21 cellular contexts compared by ENCODE assay signal in the genomic region with DNA sequence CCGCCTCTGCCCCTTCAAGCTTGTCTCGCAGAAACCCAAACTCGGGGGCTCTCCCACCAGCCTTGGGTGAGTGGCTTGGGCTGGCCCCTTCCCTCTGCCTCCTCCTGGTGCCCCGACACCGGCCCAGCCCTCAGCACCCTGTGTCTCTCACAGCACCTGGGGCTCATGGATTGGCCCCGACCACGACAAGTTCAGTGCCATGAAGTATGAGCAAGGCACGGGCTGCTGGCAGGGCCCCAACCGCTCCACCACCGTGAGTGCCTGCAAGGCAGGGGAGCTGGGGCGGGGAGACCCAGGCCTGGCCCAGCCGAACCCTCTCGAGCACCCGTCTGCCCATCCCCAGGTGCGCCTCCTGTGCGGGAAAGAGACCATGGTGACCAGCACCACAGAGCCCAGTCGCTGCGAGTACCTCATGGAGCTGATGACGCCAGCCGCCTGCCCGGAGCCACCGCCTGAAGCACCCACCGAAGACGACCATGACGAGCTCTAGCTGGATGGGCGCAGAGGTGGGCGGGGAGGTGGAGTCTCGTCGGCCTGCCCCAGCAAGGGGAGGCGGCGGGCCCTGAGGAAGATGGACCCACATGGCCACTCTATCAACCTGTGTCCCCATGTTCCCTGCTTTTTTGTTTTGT. TPM values are rescaled to one million over a fixed set of nuclear protein-coding genes. Genes with fewer than 3 reads are reported as not detected.
A peak's percentile ranks its signal among the peaks of the same experiment; 100 is the strongest.
DNase-seq lines count a peak whose midpoint lies in the region; ATAC-seq, FAIRE-seq and TF ChIP-seq lines count a peak whose summit lies in the region.
"Had no signal": no experiment of that assay in that cellular context is flagged by ENCODE, and none has a peak within 500 bp of the region (broad histone marks: within the 10 kb centered on the region; RNA-seq: fewer than 3 reads in every experiment).

No MANE protein-coding gene starts in this region.

- H3K4me1 ChIP-seq in HepG2 (ENCODE audit: insufficient read depth, low read length) (peaks cover 14% of the 10 kb centered on the region), right lobe of liver (no peaks in the 10 kb centered on the region)
- H3K4me1 ChIP-seq: HAP-1 had no signal

- H4K20me1 ChIP-seq in HepG2 (ENCODE audit: insufficient read depth, low read length), result peaks cover 6% of the 10 kb centered on the region; the same call in 1 of the 2 replicates

- H3K27me3 ChIP-seq in HepG2 (ENCODE audit: control insufficient read depth in 1 of 2, insufficient read depth in 2 of 2, low read length in 2 of 2) (no peaks in the 10 kb centered on the region), right lobe of liver (no peaks in the 10 kb centered on the region)
- H3K27me3 ChIP-seq: BLaER1 had no signal

- H3K27me3 Mint-ChIP-seq in naive thymus-derived CD8-positive, alpha-beta T cell, result peaks cover 0 to 5% (median 0%) of the 10 kb centered on the region in 5 donors
- H3K27me3 Mint-ChIP-seq: CD4-positive, alpha-beta memory T cell had no signal

- no peak overlapping the region for H3K4me3 Mint-ChIP-seq in naive thymus-derived CD8-positive, alpha-beta T cell
- H3K4me3 Mint-ChIP-seq: CD4-positive, alpha-beta memory T cell had no signal

- H3K4me1 Mint-ChIP-seq in naive thymus-derived CD8-positive, alpha-beta T cell, result peaks cover 0 to 5% (median 0%) of the 10 kb centered on the region in 4 donors

- H3K36me3 ChIP-seq in HepG2 (replicated peaks in 1 of 2; ENCODE audit: control insufficient read depth in 1 of 2, insufficient read depth in 2 of 2, low read length in 2 of 2) (peaks cover 17 to 38% of the 10 kb centered on the region in 2 experiments; a peak in 4 of 5 replicates), right lobe of liver (peaks cover 0 to 30% (median 9%) of the 10 kb centered on the region in 4 donors)

- POLR2A ChIA-PET in HepG2 (lab: Yijun Ruan, JAX) (interaction anchor here (1.4 kb wide), 1 partner anchor 74 kb away, joined by 3 read pairs; no protein-coding TSS in a partner anchor), RWPE1 (lab: Yijun Ruan, JAX; ENCODE audit: low non-redundant PET) (no interaction called here)
- POLR2A ChIA-PET in naive thymus-derived CD8-positive, alpha-beta T cell (lab: Charles Lee), result no interaction called here

- no peak overlapping the region for H3K4me2 ChIP-seq in HepG2 (ENCODE audit: low read depth, low read length)
- H3K4me2 ChIP-seq: BLaER1 had no signal

- TF ChIP-seq RAD21 in HepG2 (CRISPR knock-in tag; IDR thresholded peaks at IDR 0.05), result no peak

- H2AFZ ChIP-seq in HepG2 (ENCODE audit: low read length), result no peak overlapping the region

- H3K27ac Mint-ChIP-seq in naive thymus-derived CD8-positive, alpha-beta T cell, result no peak overlapping the region
- H3K27ac Mint-ChIP-seq: CD4-positive, alpha-beta memory T cell had no signal

- CTCF ChIA-PET in HepG2 (lab: Yijun Ruan, JAX; ENCODE audit: low intra/inter-chr PET ratio, low total read pairs) (no interaction called here), RWPE1 (lab: Yijun Ruan, JAX) (interaction anchor here (0.5 to 0.7 kb wide), 4 partner anchors 60 to 161 kb away, joined by 3 to 4 read pairs (median 4); no protein-coding TSS in a partner anchor)

- no peaks in the 10 kb centered on the region for H3K9me3 ChIP-seq in HepG2 (ENCODE audit: low read length)
- no peaks in the 10 kb centered on the region for H3K9me3 ChIP-seq in right lobe of liver
- H3K9me3 ChIP-seq: BLaER1, HAP-1 had no signal

- no peak for TF ChIP-seq CTCF in HepG2 (CRISPR knock-in tag; IDR thresholded peaks at IDR 0.05)
- no peak for TF ChIP-seq CTCF in right lobe of liver (IDR thresholded peaks at IDR 0.05)
- no peak for TF ChIP-seq CTCF in RWPE1 (conservative IDR thresholded peaks at IDR 0.05; ENCODE audit: low read depth)

- no peaks in the 10 kb centered on the region for H3K79me2 ChIP-seq in HepG2 (ENCODE audit: insufficient read depth, low read length)

- 97% methylated on average over 11 of the region's 31 CpGs for WGBS in HepG2 (ENCODE audit: low lambda C conversion rate)
- no CpG with 5 or more reads among the region's 31 CpGs for WGBS in right lobe of liver (ENCODE audit: insufficient coverage, low coverage, low lambda C conversion rate, missing lambda C conversion rate)

- H3K36me3 Mint-ChIP-seq in naive thymus-derived CD8-positive, alpha-beta T cell, result peaks cover 0 to 42% (median 2%) of the 10 kb centered on the region in 3 donors

- no peak for FAIRE-seq in HepG2 (lab: Jason Lieb, UNC)
- FAIRE-seq: GM12891, GM19239 had no signal

- no peak for TF ChIP-seq EP300 in HepG2 (IDR thresholded peaks at IDR 0.05; ENCODE audit: low read depth in 2 of 2, low read length in 2 of 2)
- TF ChIP-seq EP300 in HepG2 (CRISPR knock-in tag; IDR thresholded peaks at IDR 0.05; ENCODE audit: borderline replicate concordance), result no peak

- intact Hi-C loops in HepG2 (cut with micrococcal nuclease; ENCODE audit: unreplicated experiment), result loop anchor here (10.0 kb wide), 1 partner anchor 154 kb away; a partner anchor contains a TSS
- intact Hi-C loops in right lobe of liver (cut with DNase I), result loop anchor here in 1 of 2 donors (10.0 kb wide), 2 partner anchors 64 to 154 kb away; a partner anchor contains a TSS
- intact Hi-C loops in left colon (cut with DNase I, micrococcal nuclease), result loop anchor here (10.0 kb wide), 1 partner anchor 154 kb away; a partner anchor contains a TSS

- BruUV-seq in HepG2 (replicated peaks; lab: Mats Ljungman, UMichigan), result TSS peak; percentile 65

- H3K4me3 ChIP-seq in HepG2 (replicated peaks in 1 of 3; ENCODE audit: insufficient read depth in 1 of 3, low read depth in 2 of 3, low read length in 3 of 3) (no peak overlapping the region), right lobe of liver (no peak overlapping the region)
- H3K4me3 ChIP-seq: BLaER1, HAP-1 had no signal

- in situ Hi-C loops in HepG2 (cut with HindIII; ENCODE audit: extremely low pct_ligation_motif_present, low pct_unique_long_range_greater_than_20kb), result no loop called here

- no peak for DNase-seq in HepG2 (ENCODE audit: low spot score)
- DNase-seq in right lobe of liver, result no peak
- DNase-seq in RWPE1 (ENCODE audit: low spot score), result no peak
- DNase-seq in substantia nigra (lab: John Stamatoyannopoulos, UW), result peak in 3 of 49 donors; percentile 9 to 58 (median 14)
- DNase-seq in left colon, result no peak
- DNase-seq in naive thymus-derived CD8-positive, alpha-beta T cell, result no peak
- DNase-seq: CD4-positive, alpha-beta memory T cell; DMS53; EL; KBM-7; MV-4-11; NCI-H187; NCI-H2227 treated with DMSO at 0.1 percent for 48 hours; NCI-H524; NCI-H82; RPMI8226 had no signal

- TF ChIP-seq POLR2A in HepG2 (IDR thresholded peaks at IDR 0.05; ENCODE audit: insufficient read depth in 1 of 2, low read depth in 2 of 2, low read length in 2 of 2), result no peak
- TF ChIP-seq POLR2A in right lobe of liver (IDR thresholded peaks at IDR 0.05), result no peak

- H3K27ac ChIP-seq in HepG2 (ENCODE audit: extremely low read length, insufficient read depth, low read length) (no peak overlapping the region), right lobe of liver (no peak overlapping the region), RWPE1 (peak overlapping the region; percentile 31), substantia nigra (ENCODE audit: low read depth, low read length, poor library complexity, severe bottlenecking) (peak overlapping the region; percentile 99)
- H3K27ac ChIP-seq: BLaER1 had no signal

- H3K9me3 Mint-ChIP-seq in naive thymus-derived CD8-positive, alpha-beta T cell, result no peaks in the 10 kb centered on the region
- H3K9me3 Mint-ChIP-seq: CD4-positive, alpha-beta memory T cell had no signal

- no peak overlapping the region for H3K9ac ChIP-seq in HepG2 (ENCODE audit: insufficient read depth, low read depth, low read length)
- H3K9ac ChIP-seq: BLaER1 had no signal

- no peak for ATAC-seq in HepG2
- no peak for ATAC-seq in right lobe of liver
- no peak for ATAC-seq in left colon
- ATAC-seq in naive thymus-derived CD8-positive, alpha-beta T cell, result no peak

RNA-seq across cellular contexts. Expression of a gene that starts 13.6 kb away (rescaled TPM):
- total RNA-seq in HepG2 (2016; rRNA removed; fragmentation: Illumina TruSeq; extraction: Trizol) (44.2 and 125 TPM in 2 replicates), right lobe of liver (100 to 1,000 TPM; 114 to 206 (median 192) TPM), left colon (100 to 1,000 TPM; 301 to 320 TPM)
- total RNA-seq in HepG2 (2016; cell fraction: cytosol; rRNA removed; fragmentation: Illumina TruSeq; extraction: Trizol; ENCODE audit: low read depth), result 48.9 and 50.4 TPM in 2 replicates
- total RNA-seq in HepG2 (2016; cell fraction: insoluble cytoplasmic fraction; rRNA removed; fragmentation: Illumina TruSeq; extraction: Trizol), result 34.7 and 135 TPM in 2 replicates
- total RNA-seq in HepG2 (2016; cell fraction: membrane; rRNA removed; fragmentation: Illumina TruSeq; extraction: Trizol), result 48.6 and 53.5 TPM in 2 replicates
- total RNA-seq in HepG2 (2016; cell fraction: nucleus; rRNA removed; fragmentation: Illumina TruSeq; extraction: Trizol), result 112 and 115 TPM in 2 replicates
- 85.1 and 111 TPM in 2 replicates for polyA plus RNA-seq in HepG2 (2011; rRNA removed)
- 50.0 and 58.7 TPM in 2 replicates for polyA plus RNA-seq in HepG2 (2011; cell fraction: cytosol; rRNA removed)
- polyA plus RNA-seq in HepG2 (2011; cell fraction: nucleus; rRNA removed), result 284 and 361 TPM in 2 replicates
- polyA plus RNA-seq in HepG2 (2012), result 138 and 245 TPM in 2 replicates
- 34.6 and 43.1 TPM in 2 replicates for polyA plus RNA-seq in HepG2 (2016; cell fraction: cytosol; fragmentation: Illumina TruSeq; extraction: Trizol; ENCODE audit: low read depth)
- polyA plus RNA-seq in HepG2 (2016; cell fraction: insoluble cytoplasmic fraction; fragmentation: Illumina TruSeq; extraction: Trizol; ENCODE audit: low read depth), result 46.2 and 78.4 TPM in 2 replicates
- polyA plus RNA-seq in HepG2 (2016; cell fraction: membrane; fragmentation: Illumina TruSeq; extraction: Trizol; ENCODE audit: low read depth), result 62.2 and 79.4 TPM in 2 replicates
- polyA plus RNA-seq in HepG2 (2016; cell fraction: nucleus; fragmentation: Illumina TruSeq; extraction: Trizol; ENCODE audit: insufficient read depth, low read depth), result 408 and 430 TPM in 2 replicates
- 138 and 163 TPM in 2 replicates for polyA minus RNA-seq in HepG2 (2011; rRNA and poly(A)+ RNA removed; ENCODE audit: low replicate concordance)
- 104 and 130 TPM in 2 replicates for polyA minus RNA-seq in HepG2 (2011; cell fraction: cytosol; rRNA and poly(A)+ RNA removed)
- polyA minus RNA-seq in HepG2 (2011; cell fraction: nucleus; rRNA and poly(A)+ RNA removed), result 60.0 and 70.7 TPM in 2 replicates
- 100 to 1,000 TPM; 252 to 262 TPM for total RNA-seq in naive thymus-derived CD8-positive, alpha-beta T cell
- polyA plus RNA-seq in naive thymus-derived CD8-positive, alpha-beta T cell, result 10 to 100 TPM; 23.5 to 58.7 (median 28.0) TPM

RNA-seq across cellular contexts. Expression of a gene that starts 14.1 kb away (rescaled TPM):
- total RNA-seq in HepG2 (2016; rRNA removed; fragmentation: Illumina TruSeq; extraction: Trizol), result 0.04 TPM in 1 of 2 replicates, not detected in the other
- not detected in 2 replicates for total RNA-seq in HepG2 (2016; cell fraction: cytosol; rRNA removed; fragmentation: Illumina TruSeq; extraction: Trizol; ENCODE audit: low read depth)
- 0.19 TPM in 1 of 2 replicates, not detected in the other for total RNA-seq in HepG2 (2016; cell fraction: insoluble cytoplasmic fraction; rRNA removed; fragmentation: Illumina TruSeq; extraction: Trizol)
- total RNA-seq in HepG2 (2016; cell fraction: membrane; rRNA removed; fragmentation: Illumina TruSeq; extraction: Trizol), result 0.38 TPM in 1 of 2 replicates, not detected in the other
- total RNA-seq in HepG2 (2016; cell fraction: nucleus; rRNA removed; fragmentation: Illumina TruSeq; extraction: Trizol), result 0.19 and 0.34 TPM in 2 replicates
- 0.08 and 0.35 TPM in 2 replicates for polyA plus RNA-seq in HepG2 (2011; rRNA removed)
- 0.23 and 0.26 TPM in 2 replicates for polyA plus RNA-seq in HepG2 (2011; cell fraction: cytosol; rRNA removed)
- polyA plus RNA-seq in HepG2 (2011; cell fraction: nucleus; rRNA removed), result 0.29 and 0.42 TPM in 2 replicates
- 0.08 and 0.13 TPM in 2 replicates for polyA plus RNA-seq in HepG2 (2012)
- not detected in 2 replicates for polyA plus RNA-seq in HepG2 (2016; cell fraction: cytosol; fragmentation: Illumina TruSeq; extraction: Trizol; ENCODE audit: low read depth)
- polyA plus RNA-seq in HepG2 (2016; cell fraction: insoluble cytoplasmic fraction; fragmentation: Illumina TruSeq; extraction: Trizol; ENCODE audit: low read depth), result 0.20 TPM in 1 of 2 replicates, not detected in the other
- not detected in 2 replicates for polyA plus RNA-seq in HepG2 (2016; cell fraction: membrane; fragmentation: Illumina TruSeq; extraction: Trizol; ENCODE audit: low read depth)
- polyA plus RNA-seq in HepG2 (2016; cell fraction: nucleus; fragmentation: Illumina TruSeq; extraction: Trizol; ENCODE audit: insufficient read depth, low read depth), result 0.32 and 1.2 TPM in 2 replicates
- polyA minus RNA-seq in HepG2 (2011; rRNA and poly(A)+ RNA removed; ENCODE audit: low replicate concordance), result 1.6 TPM in 1 of 2 replicates, not detected in the other
- polyA minus RNA-seq in HepG2 (2011; cell fraction: cytosol; rRNA and poly(A)+ RNA removed), result not detected in 2 replicates
- 0.25 TPM in 1 of 2 replicates, not detected in the other for polyA minus RNA-seq in HepG2 (2011; cell fraction: nucleus; rRNA and poly(A)+ RNA removed)
- under 1 TPM; 0.21 to 0.73 (median 0.54) TPM for total RNA-seq in right lobe of liver
- under 1 TPM in 1 of 2 donors, not detected in 1; 0.42 TPM for total RNA-seq in left colon
- total RNA-seq in naive thymus-derived CD8-positive, alpha-beta T cell, result not detected
- polyA plus RNA-seq in naive thymus-derived CD8-positive, alpha-beta T cell, result not detected
- total RNA-seq: CD4-positive, alpha-beta memory T cell had no signal
- polyA plus RNA-seq: CD4-positive, alpha-beta memory T cell had no signal

RNA-seq across cellular contexts. Expression of a gene that starts 29.9 kb away (rescaled TPM):
- total RNA-seq in HepG2 (2016; rRNA removed; fragmentation: Illumina TruSeq; extraction: Trizol) (1.2 and 4.2 TPM in 2 replicates), right lobe of liver (10 to 100 TPM in 5 of 6 experiments, 1 to 10 TPM in 1; 6.7 to 26.6 (median 19.7) TPM), left colon (10 to 100 TPM; 21.1 to 23.9 TPM)
- total RNA-seq in HepG2 (2016; cell fraction: cytosol; rRNA removed; fragmentation: Illumina TruSeq; extraction: Trizol; ENCODE audit: low read depth), result 2.5 and 4.2 TPM in 2 replicates
- total RNA-seq in HepG2 (2016; cell fraction: insoluble cytoplasmic fraction; rRNA removed; fragmentation: Illumina TruSeq; extraction: Trizol), result 0.24 and 4.3 TPM in 2 replicates
- 0.80 and 2.7 TPM in 2 replicates for total RNA-seq in HepG2 (2016; cell fraction: membrane; rRNA removed; fragmentation: Illumina TruSeq; extraction: Trizol)
- total RNA-seq in HepG2 (2016; cell fraction: nucleus; rRNA removed; fragmentation: Illumina TruSeq; extraction: Trizol), result 5.7 and 8.1 TPM in 2 replicates
- polyA plus RNA-seq in HepG2 (2011; rRNA removed), result 7.6 and 8.4 TPM in 2 replicates
- 0.79 and 1.9 TPM in 2 replicates for polyA plus RNA-seq in HepG2 (2011; cell fraction: cytosol; rRNA removed)
- polyA plus RNA-seq in HepG2 (2011; cell fraction: nucleus; rRNA removed), result 95.2 and 108 TPM in 2 replicates
- 9.4 TPM in 2 replicates for polyA plus RNA-seq in HepG2 (2012)
- polyA plus RNA-seq in HepG2 (2016; cell fraction: cytosol; fragmentation: Illumina TruSeq; extraction: Trizol; ENCODE audit: low read depth), result 0.75 and 0.92 TPM in 2 replicates
- polyA plus RNA-seq in HepG2 (2016; cell fraction: insoluble cytoplasmic fraction; fragmentation: Illumina TruSeq; extraction: Trizol; ENCODE audit: low read depth), result 1.5 and 2.8 TPM in 2 replicates
- 0.85 and 1.4 TPM in 2 replicates for polyA plus RNA-seq in HepG2 (2016; cell fraction: membrane; fragmentation: Illumina TruSeq; extraction: Trizol; ENCODE audit: low read depth)
- 38.5 and 40.9 TPM in 2 replicates for polyA plus RNA-seq in HepG2 (2016; cell fraction: nucleus; fragmentation: Illumina TruSeq; extraction: Trizol; ENCODE audit: insufficient read depth, low read depth)
- 7.1 and 16.7 TPM in 2 replicates for polyA minus RNA-seq in HepG2 (2011; rRNA and poly(A)+ RNA removed; ENCODE audit: low replicate concordance)
- polyA minus RNA-seq in HepG2 (2011; cell fraction: cytosol; rRNA and poly(A)+ RNA removed), result 3.9 and 4.1 TPM in 2 replicates
- polyA minus RNA-seq in HepG2 (2011; cell fraction: nucleus; rRNA and poly(A)+ RNA removed), result 14.0 and 15.7 TPM in 2 replicates
- total RNA-seq in naive thymus-derived CD8-positive, alpha-beta T cell, result not detected
- polyA plus RNA-seq in naive thymus-derived CD8-positive, alpha-beta T cell, result not detected
- total RNA-seq: A673; CD4-positive, alpha-beta memory T cell had no signal
- polyA plus RNA-seq: CD4-positive, alpha-beta memory T cell had no signal

RNA-seq across cellular contexts. Expression of a gene that starts 31.8 kb away (rescaled TPM):
- not detected in 2 replicates for total RNA-seq in HepG2 (2016; rRNA removed; fragmentation: Illumina TruSeq; extraction: Trizol)
- not detected in 2 replicates for total RNA-seq in HepG2 (2016; cell fraction: cytosol; rRNA removed; fragmentation: Illumina TruSeq; extraction: Trizol; ENCODE audit: low read depth)
- not detected in 2 replicates for total RNA-seq in HepG2 (2016; cell fraction: insoluble cytoplasmic fraction; rRNA removed; fragmentation: Illumina TruSeq; extraction: Trizol)
- total RNA-seq in HepG2 (2016; cell fraction: membrane; rRNA removed; fragmentation: Illumina TruSeq; extraction: Trizol), result not detected in 2 replicates
- not detected in 2 replicates for total RNA-seq in HepG2 (2016; cell fraction: nucleus; rRNA removed; fragmentation: Illumina TruSeq; extraction: Trizol)
- polyA plus RNA-seq in HepG2 (2011; rRNA removed), result 0.03 TPM in 2 replicates
- polyA plus RNA-seq in HepG2 (2011; cell fraction: cytosol; rRNA removed), result not detected in 2 replicates
- polyA plus RNA-seq in HepG2 (2011; cell fraction: nucleus; rRNA removed), result 0.12 and 0.16 TPM in 2 replicates
- 0.03 TPM in 2 replicates for polyA plus RNA-seq in HepG2 (2012)
- 0.02 TPM in 1 of 2 replicates, not detected in the other for polyA plus RNA-seq in HepG2 (2016; cell fraction: cytosol; fragmentation: Illumina TruSeq; extraction: Trizol; ENCODE audit: low read depth)
- not detected in 2 replicates for polyA plus RNA-seq in HepG2 (2016; cell fraction: insoluble cytoplasmic fraction; fragmentation: Illumina TruSeq; extraction: Trizol; ENCODE audit: low read depth)
- not detected in 2 replicates for polyA plus RNA-seq in HepG2 (2016; cell fraction: membrane; fragmentation: Illumina TruSeq; extraction: Trizol; ENCODE audit: low read depth)
- polyA plus RNA-seq in HepG2 (2016; cell fraction: nucleus; fragmentation: Illumina TruSeq; extraction: Trizol; ENCODE audit: insufficient read depth, low read depth), result not detected in 2 replicates
- not detected in 2 replicates for polyA minus RNA-seq in HepG2 (2011; rRNA and poly(A)+ RNA removed; ENCODE audit: low replicate concordance)
- polyA minus RNA-seq in HepG2 (2011; cell fraction: cytosol; rRNA and poly(A)+ RNA removed), result not detected in 2 replicates
- not detected in 2 replicates for polyA minus RNA-seq in HepG2 (2011; cell fraction: nucleus; rRNA and poly(A)+ RNA removed)
- not detected for total RNA-seq in right lobe of liver
- total RNA-seq in left colon, result under 1 TPM; 0.15 to 0.61 TPM
- total RNA-seq in naive thymus-derived CD8-positive, alpha-beta T cell, result not detected
- not detected for polyA plus RNA-seq in naive thymus-derived CD8-positive, alpha-beta T cell
- total RNA-seq: CD4-positive, alpha-beta memory T cell had no signal
- polyA plus RNA-seq: CD4-positive, alpha-beta memory T cell had no signal

RNA-seq across cellular contexts. Expression of a gene that starts 56.6 kb away (rescaled TPM):
- total RNA-seq in HepG2 (2016; rRNA removed; fragmentation: Illumina TruSeq; extraction: Trizol) (1.2 and 4.7 TPM in 2 replicates), right lobe of liver (1 to 10 TPM; 2.7 to 7.0 (median 3.9) TPM), left colon (10 to 100 TPM in 1 of 2 donors, 1 to 10 TPM in 1; 7.5 to 10.4 TPM)
- 1.0 and 1.5 TPM in 2 replicates for total RNA-seq in HepG2 (2016; cell fraction: cytosol; rRNA removed; fragmentation: Illumina TruSeq; extraction: Trizol; ENCODE audit: low read depth)
- total RNA-seq in HepG2 (2016; cell fraction: insoluble cytoplasmic fraction; rRNA removed; fragmentation: Illumina TruSeq; extraction: Trizol), result 1.2 and 3.2 TPM in 2 replicates
- total RNA-seq in HepG2 (2016; cell fraction: membrane; rRNA removed; fragmentation: Illumina TruSeq; extraction: Trizol), result 1.8 and 2.2 TPM in 2 replicates
- 2.9 and 3.8 TPM in 2 replicates for total RNA-seq in HepG2 (2016; cell fraction: nucleus; rRNA removed; fragmentation: Illumina TruSeq; extraction: Trizol)
- polyA plus RNA-seq in HepG2 (2011; rRNA removed), result 6.6 and 7.1 TPM in 2 replicates
- 7.1 and 10.4 TPM in 2 replicates for polyA plus RNA-seq in HepG2 (2011; cell fraction: cytosol; rRNA removed)
- polyA plus RNA-seq in HepG2 (2011; cell fraction: nucleus; rRNA removed), result 18.3 and 30.3 TPM in 2 replicates
- 3.6 and 4.5 TPM in 2 replicates for polyA plus RNA-seq in HepG2 (2012)
- polyA plus RNA-seq in HepG2 (2016; cell fraction: cytosol; fragmentation: Illumina TruSeq; extraction: Trizol; ENCODE audit: low read depth), result 0.57 and 1.6 TPM in 2 replicates
- 1.9 and 2.7 TPM in 2 replicates for polyA plus RNA-seq in HepG2 (2016; cell fraction: insoluble cytoplasmic fraction; fragmentation: Illumina TruSeq; extraction: Trizol; ENCODE audit: low read depth)
- 1.3 and 1.8 TPM in 2 replicates for polyA plus RNA-seq in HepG2 (2016; cell fraction: membrane; fragmentation: Illumina TruSeq; extraction: Trizol; ENCODE audit: low read depth)
- 5.8 and 5.9 TPM in 2 replicates for polyA plus RNA-seq in HepG2 (2016; cell fraction: nucleus; fragmentation: Illumina TruSeq; extraction: Trizol; ENCODE audit: insufficient read depth, low read depth)
- polyA minus RNA-seq in HepG2 (2011; rRNA and poly(A)+ RNA removed; ENCODE audit: low replicate concordance), result 5.9 and 8.5 TPM in 2 replicates
- polyA minus RNA-seq in HepG2 (2011; cell fraction: cytosol; rRNA and poly(A)+ RNA removed), result 2.1 and 3.0 TPM in 2 replicates
- 11.2 and 12.4 TPM in 2 replicates for polyA minus RNA-seq in HepG2 (2011; cell fraction: nucleus; rRNA and poly(A)+ RNA removed)
- 10 to 100 TPM; 15.3 to 18.1 TPM for total RNA-seq in naive thymus-derived CD8-positive, alpha-beta T cell
- 1 to 10 TPM; 1.4 to 2.9 (median 1.7) TPM for polyA plus RNA-seq in naive thymus-derived CD8-positive, alpha-beta T cell

Comparison
In these comparisons a context has a peak if more than half of its experiments do, and no peak if none do; other contexts are left out.
1. H3K27ac ChIP-seq: peak in RWPE1 (single experiment) and substantia nigra (single experiment); none in HepG2 (single experiment) and right lobe of liver (0 of 3).